Comparison of ENCODE assay signal across 8 cellular contexts in genomic region chr2:102735431-102736130, GRCh38. TPM values are rescaled to one million over a fixed set of nuclear protein-coding genes. Genes with fewer than 3 reads are reported as not detected.
DNase-seq lines count a peak whose midpoint lies in the region; ATAC-seq lines count a peak whose summit lies in the region.

No MANE protein-coding gene starts in this region.

- DNase-seq in NCI-H82 (lab: John Stamatoyannopoulos, UW) (peak; percentile 48), NCI-H82 treated with DMSO at 0.1 percent for 48 hours (lab: John Stamatoyannopoulos, UW; ENCODE audit: unreplicated experiment) (no peak), NCI-H748 (lab: John Stamatoyannopoulos, UW; ENCODE audit: unreplicated experiment) (peak; percentile 56), cerebellum (ENCODE audit: low spot score) (peak; percentile 17), mesendoderm (peak; percentile 29), aorta (no peak)

- ATAC-seq in aorta (ENCODE audit: low FRiP score) = no peak
- no peak for ATAC-seq in GM21576 (IDR thresholded peaks at IDR 0.05; ENCODE audit: unreplicated experiment)
- ATAC-seq in GM18858 (IDR thresholded peaks at IDR 0.05; ENCODE audit: unreplicated experiment) = no peak

- H3K27ac ChIP-seq in mesendoderm (ENCODE audit: low read depth, low read length) = no peak overlapping the region
- no peak overlapping the region for H3K27ac ChIP-seq in aorta (ENCODE audit: low read depth in 1 of 2, low read length in 2 of 2)

- H2AK5ac ChIP-seq in mesendoderm (ENCODE audit: low read length) = no peak overlapping the region

- H3K36me3 ChIP-seq in mesendoderm (ENCODE audit: control insufficient read depth, insufficient read depth, low read length) (no peaks in the 10 kb centered on the region), aorta (ENCODE audit: control insufficient read depth in 1 of 2, insufficient read depth in 2 of 2, low read length in 1 of 2) (peaks cover 0 to 5% of the 10 kb centered on the region in 2 donors)

- intact Hi-C loops in aorta (cut with DNase I) = no loop called here

- peaks cover 14% of the 10 kb centered on the region for H3K79me2 ChIP-seq in mesendoderm (ENCODE audit: control insufficient read depth, insufficient read depth, low read length)

- no peaks in the 10 kb centered on the region for H3K27me3 ChIP-seq in mesendoderm (ENCODE audit: insufficient read depth, low read length, poor library complexity)
- H3K27me3 ChIP-seq in aorta (ENCODE audit: control insufficient read depth in 1 of 2, insufficient read depth in 2 of 2, low read length in 1 of 2) = no peaks in the 10 kb centered on the region

- H3K23ac ChIP-seq in mesendoderm (ENCODE audit: low read length) = no peak overlapping the region

- H4K8ac ChIP-seq in mesendoderm (ENCODE audit: low read depth, low read length) = no peak overlapping the region

- H3K56ac ChIP-seq in mesendoderm (ENCODE audit: low read length) = peak overlapping the region; percentile 86

- H3K9ac ChIP-seq in mesendoderm (ENCODE audit: low read length) = peak overlapping the region; percentile 78

- no peaks in the 10 kb centered on the region for H3K9me3 ChIP-seq in aorta (ENCODE audit: control insufficient read depth, low read length)

- H4K5ac ChIP-seq in mesendoderm (ENCODE audit: low read length) = no peak overlapping the region

- H3K4me3 ChIP-seq in mesendoderm (ENCODE audit: low read length) (peak overlapping the region; percentile 56), aorta (ENCODE audit: low read length in 2 of 2) (peak overlapping the region; percentile 63 to 77)

- H3K79me1 ChIP-seq in mesendoderm (ENCODE audit: low read length) = peaks cover 8% of the 10 kb centered on the region

- no CpG with 5 or more reads among the region's 16 CpGs for WGBS in mesendoderm (ENCODE audit: extremely low coverage, insufficient coverage, low lambda C conversion rate)
- WGBS in aorta, 2 donors = 80 to 82% methylated on average over 16 of the region's 16 CpGs

- peaks cover 3% of the 10 kb centered on the region for H3K4me1 ChIP-seq in mesendoderm (ENCODE audit: control insufficient read depth, low read depth, low read length)
- H3K4me1 ChIP-seq in aorta (ENCODE audit: control insufficient read depth in 1 of 2, insufficient read depth in 2 of 2, low read length in 2 of 2) = no peaks in the 10 kb centered on the region

- no peak overlapping the region for H3K4ac ChIP-seq in mesendoderm (ENCODE audit: low read depth, low read length)

- H2BK5ac ChIP-seq in mesendoderm (ENCODE audit: low read length) = no peak overlapping the region

- no peak overlapping the region for H2BK120ac ChIP-seq in mesendoderm (ENCODE audit: low read depth, low read length)

- peak overlapping the region; percentile 36 for H3K4me2 ChIP-seq in mesendoderm (ENCODE audit: low read length)

- no peak overlapping the region for H2BK15ac ChIP-seq in mesendoderm (replicated peaks; ENCODE audit: low read depth)

- H3K18ac ChIP-seq in mesendoderm (ENCODE audit: low read length) = no peak overlapping the region

RNA-seq across cellular contexts. Expression of gene TMEM182, which starts 26.2 kb away (rescaled TPM):
- total RNA-seq in cerebellum (5.8 TPM), aorta (1 to 10 TPM; 1.6 to 4.5 TPM)
- 3.7 TPM for polyA plus RNA-seq in mesendoderm (2013, experiment 1 of 2)
- 3.8 TPM for polyA plus RNA-seq in mesendoderm (2013, experiment 2 of 2)
- polyA plus RNA-seq in aorta = 1 to 10 TPM in 1 of 2 donors, under 1 TPM in 1; 0.56 to 1.4 TPM

Comparison
In these comparisons a context has a peak if more than half of its experiments do, and no peak if none do; other contexts are left out.
1. DNase-seq: peak in NCI-H82 (single experiment), NCI-H748 (single experiment), cerebellum (single experiment) and mesendoderm (single experiment); none in NCI-H82 treated with DMSO at 0.1 percent for 48 hours (single experiment) and aorta (0 of 2).